In genomic region chrX:65671286-65671685, GRCh38 we compare ENCODE assay signal across 11 cellular contexts. TPM values are rescaled to one million over a fixed set of nuclear protein-coding genes. Genes with fewer than 3 reads are reported as not detected.
A peak's percentile ranks its signal among the peaks of the same experiment; 100 is the strongest.
DNase-seq lines count a peak whose midpoint lies in the region; ATAC-seq, FAIRE-seq and TF ChIP-seq lines count a peak whose summit lies in the region.
"Had no signal": no experiment of that assay in that cellular context is flagged by ENCODE, and none has a peak within 500 bp of the region (broad histone marks: within the 10 kb centered on the region; RNA-seq: fewer than 3 reads in every experiment).

No MANE protein-coding gene starts in this region.

- intact Hi-C loops in GM12878 (cut with micrococcal nuclease; ENCODE audit: unreplicated experiment) = no loop called here
- intact Hi-C loops in naive thymus-derived CD4-positive, alpha-beta T cell (cut with micrococcal nuclease) = loop anchor here in 1 of 2 donors (5.0 kb wide), 1 partner anchor 316 kb away; no protein-coding TSS in a partner anchor

- no peak overlapping the region for H2AFZ ChIP-seq in GM12878 (ENCODE audit: control insufficient read depth, low read depth, low read length)

- ATAC-seq in GM12878 (no peak), HG02981 (IDR thresholded peaks at IDR 0.05; ENCODE audit: unreplicated experiment) (no peak), left lobe of liver (no peak)
- no peak for ATAC-seq in naive thymus-derived CD4-positive, alpha-beta T cell
- ATAC-seq: body of pancreas had no signal

- no peaks in the 10 kb centered on the region for H3K27me3 Mint-ChIP-seq in naive thymus-derived CD4-positive, alpha-beta T cell

- no peaks in the 10 kb centered on the region for H3K27me3 ChIP-seq in GM12878 (replicated peaks in 1 of 2; ENCODE audit: control insufficient read depth in 2 of 2, insufficient read depth in 2 of 2, low read length in 1 of 2)
- no peaks in the 10 kb centered on the region for H3K27me3 ChIP-seq in naive thymus-derived CD4-positive, alpha-beta T cell (ENCODE audit: control insufficient read depth in 2 of 2, insufficient read depth in 2 of 2, low read length in 2 of 2)
- H3K27me3 ChIP-seq: body of pancreas had no signal

- no peaks in the 10 kb centered on the region for H3K9me3 Mint-ChIP-seq in naive thymus-derived CD4-positive, alpha-beta T cell

- H3K4me3 ChIP-seq in GM12878 = peak overlapping the region; percentile 62; the same call in 1 of the 2 replicates
- peak overlapping the region; percentile 55 for H3K4me3 ChIP-seq in naive thymus-derived CD4-positive, alpha-beta T cell (ENCODE audit: low read length)
- H3K4me3 ChIP-seq: body of pancreas had no signal

- in situ Hi-C loops in ACHN (cut with HindIII; ENCODE audit: low pct_ligation_motif_present, low pct_unique_long_range_greater_than_20kb, low sequenced_read_pairs) (no loop called here), GM12878 (cut with MboI) (no loop called here)

- H3K36me3 ChIP-seq in GM12878 (ENCODE audit: control insufficient read depth in 2 of 2, insufficient read depth in 2 of 2, low read length in 1 of 2) = 0 out of 4 replicates have a peak, but pooled peaks cover 0 to 2% of the 10 kb centered on the region in 2 experiments
- H3K36me3 ChIP-seq in naive thymus-derived CD4-positive, alpha-beta T cell (ENCODE audit: control insufficient read depth in 2 of 3, insufficient read depth in 3 of 3, low read length in 3 of 3) = peaks cover 0 to 4% (median 0%) of the 10 kb centered on the region in 3 experiments

- H3K27ac Mint-ChIP-seq in naive thymus-derived CD4-positive, alpha-beta T cell = peak overlapping the region; percentile 72 to 94 (median 88)

- WGBS in GM12878 (ENCODE audit: insufficient coverage, insufficient replicate concordance, low lambda C conversion rate, missing lambda C conversion rate) = 0% methylated on average over 3 of the region's 3 CpGs

- no peaks in the 10 kb centered on the region for H3K9me3 ChIP-seq in GM12878 (replicated peaks; ENCODE audit: control insufficient read depth, insufficient read depth, low read length)
- no peaks in the 10 kb centered on the region for H3K9me3 ChIP-seq in naive thymus-derived CD4-positive, alpha-beta T cell (ENCODE audit: control insufficient read depth in 2 of 3, low read length in 3 of 3)
- H3K9me3 ChIP-seq: body of pancreas had no signal

- no peak for TF ChIP-seq CTCF in GM12878 (IDR thresholded peaks at IDR 0.05 in 2 of 3, conservative IDR thresholded peaks at IDR 0.05 in 1 of 3; ENCODE audit: control insufficient read depth in 2 of 3, extremely low read depth in 1 of 3, insufficient read depth in 1 of 3, low read depth in 3 of 3, low read length in 3 of 3)

- H3K4me3 Mint-ChIP-seq in naive thymus-derived CD4-positive, alpha-beta T cell = peak overlapping the region; percentile 86 to 99 (median 94)

- CTCF ChIA-PET in GM12878 (lab: Yijun Ruan, JAX) = interaction anchor here (1.2 to 4.0 kb wide), 5 partner anchors 14 to 75 kb away, joined by 4 to 23 read pairs (median 5); no protein-coding TSS in a partner anchor
- CTCF ChIA-PET in naive thymus-derived CD4-positive, alpha-beta T cell (lab: Charles Lee) = no interaction called here

- peak overlapping the region; percentile 61 for H3K27ac ChIP-seq in GM12878 (ENCODE audit: control insufficient read depth, insufficient read depth)
- H3K27ac ChIP-seq in naive thymus-derived CD4-positive, alpha-beta T cell (ENCODE audit: low read depth, low read length) = peak overlapping the region; percentile 73
- H3K27ac ChIP-seq: body of pancreas had no signal

- H3K4me2 ChIP-seq in GM12878 (ENCODE audit: control insufficient read depth, insufficient read depth) = peak overlapping the region; percentile 58

- RAD21 ChIA-PET in GM12878 (lab: Charles Lee; ENCODE audit: unreplicated experiment) = interaction anchor here (1.0 to 9.8 kb wide), 7 partner anchors 9 to 75 kb away, joined by 3 to 109 read pairs (median 7); no protein-coding TSS in a partner anchor

- peaks cover 4% of the 10 kb centered on the region; the same call in 1 of the 2 replicates for H3K4me1 ChIP-seq in GM12878 (ENCODE audit: control insufficient read depth, insufficient read depth, low read length)
- peaks cover 21 to 38% of the 10 kb centered on the region in 2 donors for H3K4me1 ChIP-seq in naive thymus-derived CD4-positive, alpha-beta T cell (ENCODE audit: control insufficient read depth in 2 of 2, insufficient read depth in 2 of 2, low read length in 2 of 2)

- DNase-seq in ACHN (peak; percentile 41), GM18507 (ENCODE audit: extremely low spot score, insufficient read length, low read depth) (no peak), GM12878 (ENCODE audit: low read depth, low spot score) (no peak), AG08396 (ENCODE audit: low spot score) (no peak), left lobe of liver (ENCODE audit: low spot score) (no peak), SIG-M5 treated with dmso at 0.1 percent for 504 hours (lab: John Stamatoyannopoulos, UW; ENCODE audit: unreplicated experiment) (no peak)
- DNase-seq in naive thymus-derived CD4-positive, alpha-beta T cell = no peak
- DNase-seq: body of pancreas, EL, NCI-H2171 had no signal

- BruUV-seq in GM12878 (replicated peaks; lab: Mats Ljungman, UMichigan) = TSS peak; percentile 1

- peaks cover 0 to 53% (median 22%) of the 10 kb centered on the region in 5 donors for H3K36me3 Mint-ChIP-seq in naive thymus-derived CD4-positive, alpha-beta T cell

- no peak for TF ChIP-seq RAD21 in GM12878 (IDR thresholded peaks at IDR 0.05; ENCODE audit: insufficient read depth, low read depth, low read length)

- SMC1A ChIA-PET in GM12878 (lab: Charles Lee; ENCODE audit: uncharacterized antibody, unreplicated experiment) = interaction anchor here (1.2 to 9.3 kb wide), 8 partner anchors 8 to 52 kb away, joined by 4 to 112 read pairs (median 7); no protein-coding TSS in a partner anchor

- H3K79me2 ChIP-seq in GM12878 (ENCODE audit: control insufficient read depth, insufficient read depth, low read length) = peaks cover 83% of the 10 kb centered on the region

- TF ChIP-seq EP300 in GM12878 (IDR thresholded peaks at IDR 0.05; ENCODE audit: borderline replicate concordance in 1 of 2, control insufficient read depth in 1 of 2, low read depth in 2 of 2, low read length in 2 of 2) = no peak

- no peaks in the 10 kb centered on the region for H4K20me1 ChIP-seq in GM12878 (ENCODE audit: control insufficient read depth, insufficient read depth)

- no peak for TF ChIP-seq POLR2A in GM12878 (IDR thresholded peaks at IDR 0.05; ENCODE audit: low read depth, low read length)

- H3K9ac ChIP-seq in GM12878 (ENCODE audit: control insufficient read depth, insufficient read depth, low read length) = peak overlapping the region; percentile 47

- peaks cover 49 to 67% (median 59%) of the 10 kb centered on the region in 7 donors for H3K4me1 Mint-ChIP-seq in naive thymus-derived CD4-positive, alpha-beta T cell

- FAIRE-seq in GM18507 (lab: Jason Lieb, UNC) (peak; percentile 44), GM12878 (lab: Jason Lieb, UNC) (no peak)

- POLR2A ChIA-PET in GM12878 (lab: Charles Lee) = interaction anchor here (0.6 to 1.7 kb wide), 5 partner anchors 14 to 341 kb away, joined by 3 to 5 read pairs (median 4); no protein-coding TSS in a partner anchor
- POLR2A ChIA-PET in naive thymus-derived CD4-positive, alpha-beta T cell (lab: Charles Lee) = interaction anchor here (1.1 to 5.1 kb wide), 4 partner anchors 27 to 347 kb away, joined by 3 to 44 read pairs (median 5); no protein-coding TSS in a partner anchor

TF ChIP-seq in GM12878, 131 proteins besides CTCF, POLR2A, EP300 and RAD21 (continues in another document):
- TF ChIP-seq NR2C2 (IDR thresholded peaks at IDR 0.05; ENCODE audit: borderline replicate concordance, control insufficient read depth, insufficient read length, low read depth) (no peak), MYB (IDR thresholded peaks at IDR 0.05; ENCODE audit: borderline replicate concordance, low read depth, low read length) (no peak), RCOR1 (conservative IDR thresholded peaks at IDR 0.05; ENCODE audit: low read depth, low read length) (no peak), NBN (IDR thresholded peaks at IDR 0.05) (no peak), LARP7 (IDR thresholded peaks at IDR 0.05) (no peak), USF1 (IDR thresholded peaks at IDR 0.05; ENCODE audit: borderline replicate concordance, extremely low read length, insufficient read depth, low read depth, low read length) (no peak), BMI1 (IDR thresholded peaks at IDR 0.05; ENCODE audit: borderline replicate concordance) (no peak), NRF1 (conservative IDR thresholded peaks at IDR 0.05; ENCODE audit: low read depth, low read length) (no peak), SMAD1 (IDR thresholded peaks at IDR 0.05; ENCODE audit: low read depth, partially characterized antibody) (no peak), TCF7 (IDR thresholded peaks at IDR 0.05; ENCODE audit: borderline replicate concordance) (no peak), JUND (IDR thresholded peaks at IDR 0.05; ENCODE audit: low read depth, low read length) (no peak)

RNA-seq across cellular contexts. Expression of gene MSN, which starts 3.8 kb away (rescaled TPM):
- 67.4 and 69.4 TPM in 2 replicates for total RNA-seq in GM12878 (2013; cell fraction: nucleolus; rRNA removed)
- total RNA-seq in GM12878 (2014; rRNA removed) (279 and 294 TPM in 2 replicates), GM12878 (2014; rRNA removed; fragmentation: Illumina TruSeq; extraction: Trizol) (206 and 211 TPM in 2 replicates), GM12878 (2021) (315 and 317 TPM in 2 replicates), left lobe of liver (88.7 TPM)
- polyA plus RNA-seq in GM12878 (2011; ENCODE audit: low read depth) = 183 TPM
- polyA plus RNA-seq in GM12878 (2011; rRNA removed) (202 and 343 TPM in 2 replicates), GM12878 (2014; fragmentation: Illumina TruSeq; extraction: Trizol) (432 and 447 TPM in 2 replicates), GM12878 (2014; fragmentation: Nextera tagmentation; extraction: Ambion mirVana) (100 to 1,000 TPM in 1 of 2 experiments, 10 to 100 TPM in 1; 93.8 to 104 TPM), GM12878 (2014; rRNA removed) (232 and 241 TPM in 2 replicates), GM12878 (2016; fragmentation: Nextera tagmentation; extraction: Ambion mirVana) (100 to 1,000 TPM; 267 to 272 TPM)
- polyA plus RNA-seq in GM12878 (2011; cell fraction: cytosol; rRNA removed) = 285 and 339 TPM in 2 replicates
- 202 and 358 TPM in 2 replicates for polyA plus RNA-seq in GM12878 (2011; cell fraction: nucleus; rRNA removed)
- polyA plus RNA-seq in GM12878 (2012) = 215 and 225 TPM in 2 replicates
- 303 and 349 TPM in 2 replicates for polyA minus RNA-seq in GM12878 (2011; rRNA and poly(A)+ RNA removed)
- polyA minus RNA-seq in GM12878 (2011; cell fraction: cytosol; rRNA and poly(A)+ RNA removed) = 122 and 136 TPM in 2 replicates
- polyA minus RNA-seq in GM12878 (2011; cell fraction: nucleus; rRNA and poly(A)+ RNA removed) = 53.2 and 119 TPM in 2 replicates
- 100 to 1,000 TPM; 267 to 635 (median 274) TPM for total RNA-seq in naive thymus-derived CD4-positive, alpha-beta T cell
- polyA plus RNA-seq in naive thymus-derived CD4-positive, alpha-beta T cell = 100 to 1,000 TPM; 485 to 550 TPM
